In genomic region chr3:194632983-194633348, GRCh38 we compare ENCODE assay signal across 8 cellular contexts. TPM values are rescaled to one million over a fixed set of nuclear protein-coding genes. Genes with fewer than 3 reads are reported as not detected.
A peak's percentile ranks its signal among the peaks of the same experiment; 100 is the strongest.
DNase-seq lines count a peak whose midpoint lies in the region; ATAC-seq and TF ChIP-seq lines count a peak whose summit lies in the region.

No MANE protein-coding gene starts in this region.

- POLR2A ChIA-PET in activated B cell treated with CpG ODN at 0.5 μM for 24 hours (lab: Charles Lee), result no interaction called here

- H3F3A ChIP-seq in DOHH2 (ENCODE audit: control insufficient read depth, insufficient read depth), result no peaks in the 10 kb centered on the region

- no peaks in the 10 kb centered on the region for H3K36me3 Mint-ChIP-seq in activated B cell treated with CpG ODN at 0.5 μM for 24 hours (ENCODE audit: low read depth)

- H3K27me3 ChIP-seq in DOHH2 (ENCODE audit: control insufficient read depth, low read length) (no peaks in the 10 kb centered on the region), right atrium auricular region (no peaks in the 10 kb centered on the region)

- H3K9me2 ChIP-seq in DOHH2 (replicated peaks; ENCODE audit: control insufficient read depth, low read length), result no peaks in the 10 kb centered on the region

- H3K27me3 Mint-ChIP-seq in activated B cell treated with CpG ODN at 0.5 μM for 24 hours, result no peaks in the 10 kb centered on the region

- H3K27ac ChIP-seq in DOHH2 (ENCODE audit: low read depth, low read length), result no peak overlapping the region
- H3K27ac ChIP-seq in right atrium auricular region, result peak overlapping the region; percentile 51 to 75

- peak overlapping the region; percentile 81 for H3K4me3 Mint-ChIP-seq in activated B cell treated with CpG ODN at 0.5 μM for 24 hours

- H3K4me1 ChIP-seq in DOHH2 (ENCODE audit: control insufficient read depth, low read length) (peaks cover 10% of the 10 kb centered on the region; the same call in 1 of the 2 replicates), right atrium auricular region (peaks cover 0 to 13% of the 10 kb centered on the region in 2 donors)

- no peak for DNase-seq in activated B cell treated with CpG ODN at 0.5 μM for 24 hours
- no peak for DNase-seq in right atrium auricular region (ENCODE audit: low spot score)
- no peak for DNase-seq in skeletal muscle cell (ENCODE audit: low read depth)
- DNase-seq in AG08395 (ENCODE audit: low spot score), result no peak
- DNase-seq in NCI-H510A (lab: John Stamatoyannopoulos, UW), result no peak

- H3K9me3 Mint-ChIP-seq in activated B cell treated with CpG ODN at 0.5 μM for 24 hours, result no peaks in the 10 kb centered on the region

- peak overlapping the region; percentile 96 for H3K4me2 ChIP-seq in DOHH2 (ENCODE audit: low read length)

- CTCF ChIA-PET in activated B cell treated with CpG ODN at 0.5 μM for 24 hours (lab: Charles Lee), result interaction anchor here (0.8 to 1.6 kb wide), 3 partner anchors 9 to 161 kb away, joined by 3 to 8 read pairs (median 5); partner anchors contain the start of gene LSG1

- no peaks in the 10 kb centered on the region for H4K20me1 ChIP-seq in DOHH2 (ENCODE audit: control insufficient read depth, insufficient read depth, low read depth, low read length)

- no peaks in the 10 kb centered on the region; the same call in 1 of the 2 replicates for H3K79me2 ChIP-seq in DOHH2 (ENCODE audit: control insufficient read depth, low read length)

- no peak for TF ChIP-seq CTCF in DOHH2 (IDR thresholded peaks at IDR 0.05; ENCODE audit: low read depth, low read length, poor library complexity, severe bottlenecking)
- no peak for TF ChIP-seq CTCF in activated B cell treated with CpG ODN at 0.5 μM for 24 hours (IDR thresholded peaks at IDR 0.05)
- no peak for TF ChIP-seq CTCF in right atrium auricular region (IDR thresholded peaks at IDR 0.05)

- H3K36me3 ChIP-seq in DOHH2 (ENCODE audit: control insufficient read depth, low read length), result peaks cover 2% of the 10 kb centered on the region; the same call in 1 of the 2 replicates
- peaks cover 3% of the 10 kb centered on the region for H3K36me3 ChIP-seq in right atrium auricular region

- ATAC-seq in GM19463 (IDR thresholded peaks at IDR 0.05; ENCODE audit: unreplicated experiment) (peak; percentile 64), HG03558 (IDR thresholded peaks at IDR 0.05; ENCODE audit: extremely low read depth, unreplicated experiment) (peak; percentile 53), activated B cell treated with CpG ODN at 0.5 μM for 24 hours (ENCODE audit: low read depth) (peak; percentile 64)

- intact Hi-C loops in activated B cell treated with CpG ODN at 0.5 μM for 24 hours (cut with micrococcal nuclease), result loop anchor here (1.0 kb wide), 1 partner anchor 39 kb away; the partner anchor contains the start of gene LSG1

- H3K4me1 Mint-ChIP-seq in activated B cell treated with CpG ODN at 0.5 μM for 24 hours, result peaks cover 11% of the 10 kb centered on the region

- H3K9me3 ChIP-seq in DOHH2 (ENCODE audit: control insufficient read depth, insufficient read depth, low read length) (peaks cover 6% of the 10 kb centered on the region; the same call in 1 of the 2 replicates), right atrium auricular region (no peaks in the 10 kb centered on the region)

- H3K27ac Mint-ChIP-seq in activated B cell treated with CpG ODN at 0.5 μM for 24 hours, result no peak overlapping the region

- H3K4me3 ChIP-seq in DOHH2 (ENCODE audit: low read length), result peak overlapping the region; percentile 93
- H3K4me3 ChIP-seq in right atrium auricular region, result peak overlapping the region; percentile 58 to 64
- peak overlapping the region; percentile 72 for H3K4me3 ChIP-seq in skeletal muscle cell (ENCODE audit: low read depth, low read length)

RNA-seq across cellular contexts. Expression of gene TMEM44, which starts 0.3 kb away (rescaled TPM):
- total RNA-seq in activated B cell treated with CpG ODN at 0.5 μM for 24 hours, result 3.3 and 3.5 TPM in 2 replicates
- total RNA-seq in right atrium auricular region, result 1 to 10 TPM; 5.9 to 6.4 TPM

RNA-seq across cellular contexts. Expression of gene LSG1, which starts 39.0 kb away (rescaled TPM):
- total RNA-seq in activated B cell treated with CpG ODN at 0.5 μM for 24 hours, result 55.1 and 55.4 TPM in 2 replicates
- total RNA-seq in right atrium auricular region, result 10 to 100 TPM; 15.1 to 20.5 TPM

RNA-seq across cellular contexts. Expression of gene FAM43A, which starts 52.7 kb away (rescaled TPM):
- total RNA-seq in activated B cell treated with CpG ODN at 0.5 μM for 24 hours (25.4 and 27.2 TPM in 2 replicates), right atrium auricular region (10 to 100 TPM; 10.9 to 12.5 TPM)
